ENCODE assay signal across 1 cellular context in genomic region chr10:110610781-110611180, GRCh38. TPM values are rescaled to one million over a fixed set of nuclear protein-coding genes. Genes with fewer than 3 reads are reported as not detected.
"Had no signal": no experiment of that assay in that cellular context is flagged by ENCODE, and none has a peak within 500 bp of the region (broad histone marks: within the 10 kb centered on the region; RNA-seq: fewer than 3 reads in every experiment).

No MANE protein-coding gene starts in this region.

RNA-seq across cellular contexts. Expression of gene RBM20, which starts 33.4 kb away (rescaled TPM):
- polyA plus RNA-seq: mammary epithelial cell had no signal
